In the genomic region with DNA sequence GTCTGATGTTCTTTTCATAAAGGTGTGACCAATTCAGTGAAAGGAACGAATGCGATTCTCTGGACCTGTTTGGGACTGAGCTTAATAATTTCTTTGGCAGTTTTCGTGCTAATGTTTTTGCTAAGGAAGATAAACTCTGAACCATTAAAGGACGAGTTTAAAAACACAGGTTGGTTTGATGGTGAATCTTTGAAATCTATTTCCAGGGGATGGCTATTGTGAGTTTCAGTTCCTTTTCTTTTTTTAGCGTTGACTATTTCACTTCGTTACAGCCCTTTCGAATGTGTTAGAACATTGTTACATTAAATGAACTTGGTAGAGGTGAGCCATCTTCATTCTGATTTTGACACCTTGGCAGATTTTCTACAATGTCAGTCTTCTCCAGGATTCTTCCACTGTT, we compare ENCODE assay signal across 18 cellular contexts. TPM values are rescaled to one million over a fixed set of nuclear protein-coding genes. Genes with fewer than 3 reads are reported as not detected.
DNase-seq lines count a peak whose midpoint lies in the region; ATAC-seq and TF ChIP-seq lines count a peak whose summit lies in the region.
"Had no signal": no experiment of that assay in that cellular context is flagged by ENCODE, and none has a peak within 500 bp of the region (broad histone marks: within the 10 kb centered on the region; RNA-seq: fewer than 3 reads in every experiment).

No MANE protein-coding gene starts in this region.

- H3K27me3 Mint-ChIP-seq in IgD-negative memory B cell (no peaks in the 10 kb centered on the region), naive B cell (no peaks in the 10 kb centered on the region)
- H3K27me3 Mint-ChIP-seq: brain had no signal

- ATAC-seq in GM18498 (IDR thresholded peaks at IDR 0.05; ENCODE audit: unreplicated experiment) (peak; percentile 29), GM21367 (IDR thresholded peaks at IDR 0.05; ENCODE audit: unreplicated experiment) (peak; percentile 29), naive B cell (ENCODE audit: low read depth in 2 of 2) (peak; percentile 81 to 82), HG03095 (IDR thresholded peaks at IDR 0.05; ENCODE audit: unreplicated experiment) (no peak)
- ATAC-seq: pancreas had no signal

- H3K27ac Mint-ChIP-seq in IgD-negative memory B cell (peak overlapping the region; percentile 78 to 93 (median 93)), naive B cell (peak overlapping the region; percentile 61 to 98 (median 86))

- H3K4me1 Mint-ChIP-seq in IgD-negative memory B cell = peaks cover 34 to 44% (median 42%) of the 10 kb centered on the region in 3 donors
- peaks cover 37 to 80% (median 53%) of the 10 kb centered on the region in 3 donors for H3K4me1 Mint-ChIP-seq in naive B cell
- H3K4me1 Mint-ChIP-seq: brain had no signal

- H3K9me3 ChIP-seq in prostate gland = no peaks in the 10 kb centered on the region
- H3K9me3 ChIP-seq: pancreas, thoracic aorta had no signal

- no peak overlapping the region for H3K4me3 ChIP-seq in prostate gland
- H3K4me3 ChIP-seq: pancreas, thoracic aorta had no signal

- H3K36me3 ChIP-seq in prostate gland = no peaks in the 10 kb centered on the region
- H3K36me3 ChIP-seq: pancreas, thoracic aorta had no signal

- no peak for TF ChIP-seq POLR2A in prostate gland (IDR thresholded peaks at IDR 0.05)

- H3K36me3 Mint-ChIP-seq in IgD-negative memory B cell (peaks cover 9% of the 10 kb centered on the region), naive B cell (peaks cover 0 to 6% of the 10 kb centered on the region in 2 donors)

- intact Hi-C loops in prostate gland (cut with DNase I) = no loop called here

- no peak overlapping the region for H3K27ac ChIP-seq in prostate gland
- H3K27ac ChIP-seq: pancreas, thoracic aorta had no signal

- H3K9me3 Mint-ChIP-seq in IgD-negative memory B cell = no peaks in the 10 kb centered on the region
- no peaks in the 10 kb centered on the region for H3K9me3 Mint-ChIP-seq in naive B cell
- H3K9me3 Mint-ChIP-seq: brain had no signal

- WGBS in prostate gland = 90% methylated on average over 7 of the region's 7 CpGs

- peak; percentile 62 for DNase-seq in naive B cell
- no peak for DNase-seq in AG20443 (ENCODE audit: low spot score)
- no peak for DNase-seq in prostate gland (ENCODE audit: low spot score)
- DNase-seq: activated gamma-delta T cell treated with Interleukin-2 at 50 U/mL for 16 hours; effector CD4-positive, alpha-beta T cell; GDM1; mammary epithelial cell; NCI-H1694 treated with DMSO at 0.1 percent for 48 hours; NCI-H526 treated with DMSO at 0.1 percent for 48 hours; pancreas; SHP77 treated with DMSO at 0.1 percent for 48 hours had no signal

- H3K4me3 Mint-ChIP-seq in IgD-negative memory B cell = peak overlapping the region; percentile 84 to 97 (median 90)
- H3K4me3 Mint-ChIP-seq in naive B cell = peak overlapping the region; percentile 73 to 92 (median 84)
- H3K4me3 Mint-ChIP-seq: brain had no signal

- no peaks in the 10 kb centered on the region for H3K27me3 ChIP-seq in prostate gland (replicated peaks; ENCODE audit: insufficient read depth)
- H3K27me3 ChIP-seq: pancreas had no signal

- no peak for TF ChIP-seq CTCF in prostate gland (IDR thresholded peaks at IDR 0.05)

- H3K4me1 ChIP-seq in prostate gland (replicated peaks) = peaks cover 3% of the 10 kb centered on the region
- H3K4me1 ChIP-seq: pancreas had no signal

RNA-seq across cellular contexts. Expression of gene TNFRSF17, which starts 1.2 kb away (rescaled TPM):
- polyA plus RNA-seq in IgD-negative memory B cell (83.0 TPM), naive B cell (ENCODE audit: low read depth in 6 of 6) (10 to 100 TPM; 24.0 to 75.8 (median 39.7) TPM)
- 1 to 10 TPM in 1 of 2 donors, not detected in 1; 1.0 TPM for total RNA-seq in prostate gland
- total RNA-seq: activated CD8-positive, alpha-beta memory T cell treated with anti-CD3 and anti-CD28 coated beads for 36 hours; mammary epithelial cell; thoracic aorta had no signal
- polyA plus RNA-seq: mammary epithelial cell, pancreas had no signal

RNA-seq across cellular contexts. Expression of gene SNX29, which starts 10.4 kb away (rescaled TPM):
- polyA plus RNA-seq in IgD-negative memory B cell (68.3 TPM), naive B cell (ENCODE audit: low read depth in 6 of 6) (100 to 1,000 TPM in 5 of 6 donors, 10 to 100 TPM in 1; 96.0 to 209 (median 155) TPM)
- total RNA-seq in prostate gland = 10 to 100 TPM; 11.8 to 24.7 TPM

RNA-seq across cellular contexts. Expression of gene NPIPB2, which starts 24.3 kb away (rescaled TPM):
- polyA plus RNA-seq in IgD-negative memory B cell (0.74 TPM), naive B cell (ENCODE audit: low read depth in 6 of 6) (1 to 10 TPM in 4 of 6 donors, not detected in 2; 1.4 to 8.7 (median 6.1) TPM)
- total RNA-seq in prostate gland = 10 to 100 TPM in 1 of 2 donors, under 1 TPM in 1; 0.64 to 11.2 TPM

RNA-seq across cellular contexts. Expression of gene GSPT1, which starts 50.4 kb away (rescaled TPM):
- polyA plus RNA-seq in IgD-negative memory B cell = 77.7 TPM
- polyA plus RNA-seq in naive B cell (ENCODE audit: low read depth in 6 of 6) = 10 to 100 TPM; 35.4 to 65.5 (median 54.3) TPM
- total RNA-seq in prostate gland = 10 to 100 TPM; 70.2 to 88.7 TPM
